8 cellular contexts compared by ENCODE assay signal in genomic region chr4:76214269-76214628, GRCh38. TPM values are rescaled to one million over a fixed set of nuclear protein-coding genes. Genes with fewer than 3 reads are reported as not detected.
DNase-seq lines count a peak whose midpoint lies in the region; ATAC-seq and TF ChIP-seq lines count a peak whose summit lies in the region.

No MANE protein-coding gene starts in this region.

- H3K36me3 Mint-ChIP-seq in activated naive CD4-positive, alpha-beta T cell treated with anti-CD3 and anti-CD28 coated beads, Interleukin-2, amount 50 U/mL, for 24 hours: peaks cover 3% of the 10 kb centered on the region
- H3K36me3 Mint-ChIP-seq in osteocyte (ENCODE audit: unreplicated experiment): no peaks in the 10 kb centered on the region

- H3K27me3 Mint-ChIP-seq in activated naive CD4-positive, alpha-beta T cell treated with anti-CD3 and anti-CD28 coated beads, Interleukin-2, amount 50 U/mL, for 24 hours: no peaks in the 10 kb centered on the region
- H3K27me3 Mint-ChIP-seq in osteocyte (ENCODE audit: unreplicated experiment): no peaks in the 10 kb centered on the region

- peak overlapping the region; percentile 83 for H3K27ac Mint-ChIP-seq in activated naive CD4-positive, alpha-beta T cell treated with anti-CD3 and anti-CD28 coated beads, Interleukin-2, amount 50 U/mL, for 24 hours
- peak overlapping the region; percentile 89 for H3K27ac Mint-ChIP-seq in osteocyte (ENCODE audit: unreplicated experiment)

- H3K4me1 ChIP-seq in endocrine pancreas (ENCODE audit: control insufficient read depth, insufficient read depth, low read length): peaks cover 13% of the 10 kb centered on the region

- H3K9me3 Mint-ChIP-seq in activated naive CD4-positive, alpha-beta T cell treated with anti-CD3 and anti-CD28 coated beads, Interleukin-2, amount 50 U/mL, for 24 hours: no peaks in the 10 kb centered on the region
- H3K9me3 Mint-ChIP-seq in osteocyte (ENCODE audit: unreplicated experiment): no peaks in the 10 kb centered on the region

- peaks cover 55% of the 10 kb centered on the region for H3K4me1 Mint-ChIP-seq in activated naive CD4-positive, alpha-beta T cell treated with anti-CD3 and anti-CD28 coated beads, Interleukin-2, amount 50 U/mL, for 24 hours
- peaks cover 43% of the 10 kb centered on the region for H3K4me1 Mint-ChIP-seq in osteocyte (ENCODE audit: unreplicated experiment)

- DNase-seq in activated naive CD4-positive, alpha-beta T cell treated with Interleukin-2 at 50 U/mL for 16 hours: no peak
- DNase-seq in NCI-H2227 treated with DMSO at 0.1 percent for 48 hours (lab: John Stamatoyannopoulos, UW) (peak; percentile 29), osteocyte (ENCODE audit: extremely low spot score, unreplicated experiment) (no peak), mesenteric fat pad (ENCODE audit: low spot score) (no peak)

- no peaks in the 10 kb centered on the region for H3K9me3 ChIP-seq in endocrine pancreas (ENCODE audit: control insufficient read depth, low read length)

- peak overlapping the region; percentile 64 for H3K4me3 ChIP-seq in endocrine pancreas (ENCODE audit: control insufficient read depth, insufficient read depth, low read length)

- no peaks in the 10 kb centered on the region for H3K27me3 ChIP-seq in endocrine pancreas (ENCODE audit: control insufficient read depth, insufficient read depth, low read length)

- H3K36me3 ChIP-seq in endocrine pancreas (ENCODE audit: control insufficient read depth, insufficient read depth, low read length): no peaks in the 10 kb centered on the region

- peak overlapping the region; percentile 93 for H3K9ac ChIP-seq in endocrine pancreas (ENCODE audit: control insufficient read depth, insufficient read depth, low read length)

- TF ChIP-seq CTCF in osteocyte (IDR thresholded peaks at IDR 0.05): no peak

- no peak for ATAC-seq in GM19452 (IDR thresholded peaks at IDR 0.05; ENCODE audit: unreplicated experiment)
- ATAC-seq in HG03097 (IDR thresholded peaks at IDR 0.05; ENCODE audit: low FRiP score, unreplicated experiment): no peak

- peak overlapping the region; percentile 89 for H3K4me3 Mint-ChIP-seq in activated naive CD4-positive, alpha-beta T cell treated with anti-CD3 and anti-CD28 coated beads, Interleukin-2, amount 50 U/mL, for 24 hours
- H3K4me3 Mint-ChIP-seq in osteocyte (ENCODE audit: unreplicated experiment): peak overlapping the region; percentile 71

RNA-seq across cellular contexts. Expression of gene SCARB2, which starts 0.6 kb away (rescaled TPM):
- total RNA-seq in osteocyte (179 and 187 TPM in 2 replicates), mesenteric fat pad (176 TPM)

RNA-seq across cellular contexts. Expression of gene FAM47E, which starts 37.3 kb away (rescaled TPM):
- 0.55 and 0.70 TPM in 2 replicates for total RNA-seq in osteocyte
- 3.3 TPM for total RNA-seq in mesenteric fat pad
